ENCODE assay signal across 15 cellular contexts in genomic region chr19:11921852-11922495, GRCh38.
"Had no signal": no experiment of that assay in that cellular context is flagged by ENCODE, and none has a peak within 500 bp of the region (broad histone marks: within the 10 kb centered on the region; RNA-seq: fewer than 3 reads in every experiment).

No MANE protein-coding gene starts in this region.

- H3K27ac Mint-ChIP-seq: activated CD8-positive, alpha-beta T cell treated with anti-CD3 and anti-CD28 coated beads for 36 hours; activated T-helper 1 cell treated with anti-CD3 and anti-CD28 coated beads, Interleukin-12 subunit alpha, Interleukin-12 subunit beta, Interleukin-2, Interleukin-4 antibody, amounts not matched to agents 30 ng/mL and 10 ng/mL and 1 ng/mL, durations not matched to agents 14 hours and 24 hours and 36 hours; immature natural killer cell; naive thymus-derived CD8-positive, alpha-beta T cell; T-helper 1 cell treated with Interleukin-12 subunit alpha and Interleukin-12 subunit beta and Interleukin-4 antibody, amounts not matched to agents 30 μg/mL and 1 μg/mL, for 36 hours had no signal

- H3K27me3 ChIP-seq: sigmoid colon, suprapubic skin had no signal

- DNase-seq: activated CD4-positive, alpha-beta T cell treated with anti-CD3 and anti-CD28 coated beads for 4 hours; activated CD8-positive, alpha-beta T cell treated with anti-CD3 and anti-CD28 coated beads for 36 hours; activated naive CD4-positive, alpha-beta T cell; immature natural killer cell; left cardiac atrium; mucosa of descending colon; naive thymus-derived CD8-positive, alpha-beta T cell; nucleus accumbens; sigmoid colon; stimulated activated CD4-positive, alpha-beta T cell treated with anti-CD3 and anti-CD28 coated beads, Interleukin-12 subunit alpha, Interleukin-12 subunit beta, amount 100 ng/mL, for 4 hours; stimulated activated naive CD4-positive, alpha-beta T cell treated with Interleukin-2 at 50 U/mL for 16 hours had no signal

- H3K36me3 ChIP-seq: sigmoid colon, suprapubic skin had no signal

- H3K4me3 Mint-ChIP-seq: activated CD8-positive, alpha-beta T cell treated with anti-CD3 and anti-CD28 coated beads for 36 hours; activated T-helper 1 cell treated with anti-CD3 and anti-CD28 coated beads, Interleukin-12 subunit alpha, Interleukin-12 subunit beta, Interleukin-2, Interleukin-4 antibody, amounts not matched to agents 30 ng/mL and 10 ng/mL and 1 ng/mL, durations not matched to agents 14 hours and 24 hours and 36 hours; central memory CD8-positive, alpha-beta T cell; immature natural killer cell; T-helper 1 cell treated with Interleukin-12 subunit alpha and Interleukin-12 subunit beta and Interleukin-4 antibody, amounts not matched to agents 30 μg/mL and 1 μg/mL, for 36 hours had no signal

- H3K9me3 ChIP-seq: mucosa of descending colon, sigmoid colon, suprapubic skin had no signal

- H3K27me3 Mint-ChIP-seq: activated CD8-positive, alpha-beta T cell treated with anti-CD3 and anti-CD28 coated beads for 36 hours; central memory CD8-positive, alpha-beta T cell; naive thymus-derived CD8-positive, alpha-beta T cell had no signal

- ATAC-seq: activated CD8-positive, alpha-beta T cell treated with anti-CD3 and anti-CD28 coated beads for 36 hours; left cardiac atrium; mucosa of descending colon; naive thymus-derived CD8-positive, alpha-beta T cell had no signal

- H3K4me3 ChIP-seq: mucosa of descending colon, sigmoid colon, suprapubic skin had no signal

- H3K27ac ChIP-seq: sigmoid colon, suprapubic skin had no signal

- H3K36me3 Mint-ChIP-seq: immature natural killer cell had no signal

- H3K9me3 Mint-ChIP-seq: central memory CD8-positive, alpha-beta T cell; immature natural killer cell had no signal
